ENCODE assay signal across 8 cellular contexts in genomic region chr1:156124557-156125483, GRCh38. TPM values are rescaled to one million over a fixed set of nuclear protein-coding genes. Genes with fewer than 3 reads are reported as not detected.
DNase-seq lines count a peak whose midpoint lies in the region; ATAC-seq and TF ChIP-seq lines count a peak whose summit lies in the region.

No MANE protein-coding gene starts in this region.

- peak overlapping the region; percentile 76 for H3K27ac ChIP-seq in 22Rv1

- H3K27me3 Mint-ChIP-seq in HFFc6 (ENCODE audit: insufficient read depth), result peaks cover 95% of the 10 kb centered on the region
- peaks cover 17% of the 10 kb centered on the region for H3K27me3 Mint-ChIP-seq in activated CD8-positive, alpha-beta T cell treated with anti-CD3 and anti-CD28 coated beads, Interleukin-2, amount 10 ng/mL, durations not matched to agents 7 days and 5 days (ENCODE audit: low read depth)
- H3K27me3 Mint-ChIP-seq in stimulated activated naive CD8-positive, alpha-beta T cell treated with anti-CD3 and anti-CD28 coated beads, Interleukin-15, Interleukin-2, amounts not matched to agents 100 ng/mL and 50 ng/mL, for 24 hours, result no peaks in the 10 kb centered on the region

- DNase-seq in HFFc6 (no peak), left ventricle myocardium superior (peak; percentile 63), germinal center (ENCODE audit: low spot score) (no peak)
- peak; percentile 39 for DNase-seq in activated CD8-positive, alpha-beta T cell treated with anti-CD3 and anti-CD28 coated beads, Interleukin-2, amount 10 ng/mL, durations not matched to agents 7 days and 5 days

- peak overlapping the region; percentile 95 for H3K4me3 Mint-ChIP-seq in HFFc6
- peak overlapping the region; percentile 4 for H3K4me3 Mint-ChIP-seq in activated CD8-positive, alpha-beta T cell treated with anti-CD3 and anti-CD28 coated beads, Interleukin-2, amount 10 ng/mL, durations not matched to agents 7 days and 5 days
- peak overlapping the region; percentile 55 for H3K4me3 Mint-ChIP-seq in stimulated activated naive CD8-positive, alpha-beta T cell treated with anti-CD3 and anti-CD28 coated beads, Interleukin-15, Interleukin-2, amounts not matched to agents 100 ng/mL and 50 ng/mL, for 24 hours

- H3K4me1 Mint-ChIP-seq in HFFc6 (ENCODE audit: low read depth), result peaks cover 98% of the 10 kb centered on the region
- H3K4me1 Mint-ChIP-seq in activated CD8-positive, alpha-beta T cell treated with anti-CD3 and anti-CD28 coated beads, Interleukin-2, amount 10 ng/mL, durations not matched to agents 7 days and 5 days (ENCODE audit: low read depth), result peaks cover 76% of the 10 kb centered on the region
- H3K4me1 Mint-ChIP-seq in stimulated activated naive CD8-positive, alpha-beta T cell treated with anti-CD3 and anti-CD28 coated beads, Interleukin-15, Interleukin-2, amounts not matched to agents 100 ng/mL and 50 ng/mL, for 24 hours (ENCODE audit: low read depth), result peaks cover 83% of the 10 kb centered on the region

- intact Hi-C loops in left ventricle myocardium superior (cut with micrococcal nuclease), result no loop called here

- peak overlapping the region; percentile 98 for H3K27ac Mint-ChIP-seq in HFFc6
- H3K27ac Mint-ChIP-seq in activated CD8-positive, alpha-beta T cell treated with anti-CD3 and anti-CD28 coated beads, Interleukin-2, amount 10 ng/mL, durations not matched to agents 7 days and 5 days, result peak overlapping the region; percentile 59
- H3K27ac Mint-ChIP-seq in stimulated activated naive CD8-positive, alpha-beta T cell treated with anti-CD3 and anti-CD28 coated beads, Interleukin-15, Interleukin-2, amounts not matched to agents 100 ng/mL and 50 ng/mL, for 24 hours, result peak overlapping the region; percentile 59

- POLR2A ChIA-PET in activated CD8-positive, alpha-beta T cell treated with anti-CD3 and anti-CD28 coated beads, Interleukin-2, amount 10 ng/mL, durations not matched to agents 7 days and 5 days (lab: Charles Lee), result interaction anchor here (0.6 to 8.1 kb wide), 4 partner anchors 9 to 27 kb away, joined by 3 to 44 read pairs (median 4); no protein-coding TSS in a partner anchor

- CTCF ChIA-PET in activated CD8-positive, alpha-beta T cell treated with anti-CD3 and anti-CD28 coated beads, Interleukin-2, amount 10 ng/mL, durations not matched to agents 7 days and 5 days (lab: Charles Lee), result interaction anchor here (0.9 to 8.5 kb wide), 4 partner anchors 10 to 194 kb away, joined by 4 to 534 read pairs (median 40); partner anchors contain the start of gene LMNA

- peaks cover 75% of the 10 kb centered on the region for H3K36me3 Mint-ChIP-seq in HFFc6 (ENCODE audit: low read depth)
- no peaks in the 10 kb centered on the region for H3K36me3 Mint-ChIP-seq in activated CD8-positive, alpha-beta T cell treated with anti-CD3 and anti-CD28 coated beads, Interleukin-2, amount 10 ng/mL, durations not matched to agents 7 days and 5 days (ENCODE audit: low read depth)
- H3K36me3 Mint-ChIP-seq in stimulated activated naive CD8-positive, alpha-beta T cell treated with anti-CD3 and anti-CD28 coated beads, Interleukin-15, Interleukin-2, amounts not matched to agents 100 ng/mL and 50 ng/mL, for 24 hours (ENCODE audit: low read depth), result peaks cover 29% of the 10 kb centered on the region

- ATAC-seq in activated CD8-positive, alpha-beta T cell treated with anti-CD3 and anti-CD28 coated beads, Interleukin-2, amount 10 ng/mL, durations not matched to agents 7 days and 5 days, result peak; percentile 7
- peak; percentile 2 for ATAC-seq in left ventricle myocardium superior
- no peak for ATAC-seq in GM18498 (IDR thresholded peaks at IDR 0.05; ENCODE audit: unreplicated experiment)
- no peak for ATAC-seq in HG02870 (IDR thresholded peaks at IDR 0.05; ENCODE audit: unreplicated experiment)

- H3K9me3 Mint-ChIP-seq in HFFc6, result peaks cover 30% of the 10 kb centered on the region
- no peaks in the 10 kb centered on the region for H3K9me3 Mint-ChIP-seq in activated CD8-positive, alpha-beta T cell treated with anti-CD3 and anti-CD28 coated beads, Interleukin-2, amount 10 ng/mL, durations not matched to agents 7 days and 5 days (ENCODE audit: insufficient read depth)
- no peaks in the 10 kb centered on the region for H3K9me3 Mint-ChIP-seq in stimulated activated naive CD8-positive, alpha-beta T cell treated with anti-CD3 and anti-CD28 coated beads, Interleukin-15, Interleukin-2, amounts not matched to agents 100 ng/mL and 50 ng/mL, for 24 hours

- TF ChIP-seq CTCF in 22Rv1 (IDR thresholded peaks at IDR 0.05) (no peak), HFFc6 (IDR thresholded peaks at IDR 0.05) (no peak)

RNA-seq across cellular contexts. Expression of gene LMNA, which starts 10.3 kb away (rescaled TPM):
- total RNA-seq in HFFc6 (2021; fragmentation: NEBNext Ultra II Directional; extraction: Animal tissue kit (Norgen Biotek cat#: 25700)), result 1,000 to 10,000 TPM; 1,238 to 1,664 (median 1,535) TPM
- total RNA-seq in activated CD8-positive, alpha-beta T cell treated with anti-CD3 and anti-CD28 coated beads, Interleukin-2, amount 10 ng/mL, durations not matched to agents 7 days and 5 days, result 10 to 100 TPM in 1 of 2 experiments, 1 to 10 TPM in 1; 8.5 to 10.3 TPM
- total RNA-seq in left ventricle myocardium superior, result 252 TPM

RNA-seq across cellular contexts. Expression of gene SEMA4A, which starts 28.6 kb away (rescaled TPM):
- 1 to 10 TPM in 2 of 6 experiments, under 1 TPM in 4; 0.71 to 1.1 (median 0.83) TPM for total RNA-seq in HFFc6 (2021; fragmentation: NEBNext Ultra II Directional; extraction: Animal tissue kit (Norgen Biotek cat#: 25700))
- total RNA-seq in activated CD8-positive, alpha-beta T cell treated with anti-CD3 and anti-CD28 coated beads, Interleukin-2, amount 10 ng/mL, durations not matched to agents 7 days and 5 days, result 10 to 100 TPM; 16.8 to 17.8 TPM
- total RNA-seq in left ventricle myocardium superior, result 0.69 TPM

RNA-seq across cellular contexts. Expression of gene MEX3A, which starts 42.6 kb away (rescaled TPM):
- total RNA-seq in HFFc6 (2021; fragmentation: NEBNext Ultra II Directional; extraction: Animal tissue kit (Norgen Biotek cat#: 25700)), result 1 to 10 TPM; 1.4 to 3.1 (median 2.2) TPM
- under 1 TPM; 0.05 TPM for total RNA-seq in activated CD8-positive, alpha-beta T cell treated with anti-CD3 and anti-CD28 coated beads, Interleukin-2, amount 10 ng/mL, durations not matched to agents 7 days and 5 days
- 0.17 TPM for total RNA-seq in left ventricle myocardium superior

Comparison
In these comparisons a context has a peak if more than half of its experiments do, and no peak if none do; other contexts are left out.
1. DNase-seq: peak in activated CD8-positive, alpha-beta T cell treated with anti-CD3 and anti-CD28 coated beads, Interleukin-2, amount 10 ng/mL, durations not matched to agents 7 days and 5 days (single experiment) and left ventricle myocardium superior (single experiment); none in HFFc6 (single experiment) and germinal center (single experiment).
2. H3K4me3 Mint-ChIP-seq: peak in every context shown above with its lines; median percentile 95 in HFFc6; 55 in stimulated activated naive CD8-positive, alpha-beta T cell treated with anti-CD3 and anti-CD28 coated beads, Interleukin-15, Interleukin-2, amounts not matched to agents 100 ng/mL and 50 ng/mL, for 24 hours; 4 in activated CD8-positive, alpha-beta T cell treated with anti-CD3 and anti-CD28 coated beads, Interleukin-2, amount 10 ng/mL, durations not matched to agents 7 days and 5 days.
3. ATAC-seq: peak in activated CD8-positive, alpha-beta T cell treated with anti-CD3 and anti-CD28 coated beads, Interleukin-2, amount 10 ng/mL, durations not matched to agents 7 days and 5 days (single experiment) and left ventricle myocardium superior (single experiment); none in GM18498 (single experiment) and HG02870 (single experiment).
4. RNA of gene LMNA, which starts 10.3 kb away (total RNA-seq): 1,238 to 1,664 TPM in HFFc6 and 252 TPM in left ventricle myocardium superior (single experiment); 8.5 to 10.3 TPM in activated CD8-positive, alpha-beta T cell treated with anti-CD3 and anti-CD28 coated beads, Interleukin-2, amount 10 ng/mL, durations not matched to agents 7 days and 5 days; every median in the first group is over 10 times any median in the second.
5. RNA of gene SEMA4A, which starts 28.6 kb away (total RNA-seq): 16.8 to 17.8 TPM in activated CD8-positive, alpha-beta T cell treated with anti-CD3 and anti-CD28 coated beads, Interleukin-2, amount 10 ng/mL, durations not matched to agents 7 days and 5 days; 0.71 to 1.1 TPM in HFFc6 and 0.69 TPM in left ventricle myocardium superior (single experiment); every median in the first group is over 4 times any median in the second.
6. Peak in every context shown above with its lines, with median percentiles within 50 percentile points of each other: H3K27ac Mint-ChIP-seq.